In genomic region chr5:5726401-5726800, GRCh38 we compare ENCODE assay signal across 22 cellular contexts.
DNase-seq lines count a peak whose midpoint lies in the region; ATAC-seq, FAIRE-seq and TF ChIP-seq lines count a peak whose summit lies in the region.
"Had no signal": no experiment of that assay in that cellular context is flagged by ENCODE, and none has a peak within 500 bp of the region (broad histone marks: within the 10 kb centered on the region; RNA-seq: fewer than 3 reads in every experiment).

No MANE protein-coding gene starts in this region.

- H3K4me3 Mint-ChIP-seq in GM23338: no peak overlapping the region
- H3K4me3 Mint-ChIP-seq in stimulated activated naive B cell treated with anti-CD40 and anti-IgM and Interleukin-4, amounts not matched to agents 10 μg/mL and 1 μg/mL and 100 μg/mL, for 72 hours: no peak overlapping the region
- H3K4me3 Mint-ChIP-seq: CD14-positive monocyte, T-cell had no signal

- H3K36me3 Mint-ChIP-seq in GM23338 (ENCODE audit: low read depth): no peaks in the 10 kb centered on the region; the same call in 1 of the 3 replicates
- H3K36me3 Mint-ChIP-seq in stimulated activated naive B cell treated with anti-CD40 and anti-IgM and Interleukin-4, amounts not matched to agents 10 μg/mL and 1 μg/mL and 100 μg/mL, for 72 hours: no peaks in the 10 kb centered on the region
- H3K36me3 Mint-ChIP-seq: CD14-positive monocyte, T-cell had no signal

- 2% methylated on average over 6 of the region's 6 CpGs for WGBS in K562 (ENCODE audit: insufficient coverage, low coverage, missing lambda C conversion rate)
- WGBS in heart left ventricle, 4 donors: 68 to 78% (median 71%) methylated on average over 6 of the region's 6 CpGs

- peaks cover 16% of the 10 kb centered on the region for H3K9me3 Mint-ChIP-seq in GM23338
- H3K9me3 Mint-ChIP-seq in stimulated activated naive B cell treated with anti-CD40 and anti-IgM and Interleukin-4, amounts not matched to agents 10 μg/mL and 1 μg/mL and 100 μg/mL, for 72 hours: no peaks in the 10 kb centered on the region
- H3K9me3 Mint-ChIP-seq: T-cell had no signal

- peaks cover 0 to 10% (median 5%) of the 10 kb centered on the region in 10 experiments; a peak in 7 of 20 replicates for H3K4me1 ChIP-seq in BLaER1 treated with 17β-estradiol and CSF1 and Interleukin-3, amounts not matched to agents 10 nM and 100 nM
- no peaks in the 10 kb centered on the region for H3K4me1 ChIP-seq in GM23338 (ENCODE audit: insufficient read depth)
- H3K4me1 ChIP-seq in K562 (replicated peaks in 1 of 2; ENCODE audit: control insufficient read depth in 2 of 2, insufficient read depth in 2 of 2, low read length in 2 of 2): no peaks in the 10 kb centered on the region
- H3K4me1 ChIP-seq in heart left ventricle: no peaks in the 10 kb centered on the region

- TF ChIP-seq RAD21 in K562 (CRISPR knock-in tag; conservative IDR thresholded peaks at IDR 0.05 in 1 of 2, IDR thresholded peaks at IDR 0.05 in 1 of 2): no peak

- H3K79me2 ChIP-seq in GM23338 (replicated peaks; ENCODE audit: insufficient read depth) (no peaks in the 10 kb centered on the region), K562 (ENCODE audit: control insufficient read depth, insufficient read depth, low read length) (no peaks in the 10 kb centered on the region)

- H3F3A ChIP-seq in GM23338 (replicated peaks; ENCODE audit: low read depth): no peaks in the 10 kb centered on the region

- TF ChIP-seq EP300 in K562 (IDR thresholded peaks at IDR 0.05; ENCODE audit: low read length): no peak

- no peaks in the 10 kb centered on the region for H3K9me3 ChIP-seq in BLaER1 treated with 17β-estradiol and CSF1 and Interleukin-3, amounts not matched to agents 10 nM and 100 nM (replicated peaks in 1 of 11)
- no peaks in the 10 kb centered on the region for H3K9me3 ChIP-seq in K562 (replicated peaks; ENCODE audit: control insufficient read depth, insufficient read depth, low read depth, low read length)
- no peaks in the 10 kb centered on the region for H3K9me3 ChIP-seq in heart left ventricle
- H3K9me3 ChIP-seq: SK-N-SH had no signal

- H3K27me3 Mint-ChIP-seq in GM23338 (ENCODE audit: insufficient read depth, low read depth, poor library complexity): no peaks in the 10 kb centered on the region
- H3K27me3 Mint-ChIP-seq in stimulated activated naive B cell treated with anti-CD40 and anti-IgM and Interleukin-4, amounts not matched to agents 10 μg/mL and 1 μg/mL and 100 μg/mL, for 72 hours: no peaks in the 10 kb centered on the region

- peaks cover 2% of the 10 kb centered on the region; the same call in 1 of the 3 replicates for H3K4me1 Mint-ChIP-seq in GM23338
- no peaks in the 10 kb centered on the region for H3K4me1 Mint-ChIP-seq in stimulated activated naive B cell treated with anti-CD40 and anti-IgM and Interleukin-4, amounts not matched to agents 10 μg/mL and 1 μg/mL and 100 μg/mL, for 72 hours
- H3K4me1 Mint-ChIP-seq: CD14-positive monocyte, T-cell had no signal

- H4K20me1 ChIP-seq in BLaER1 treated with 17β-estradiol and CSF1 and Interleukin-3, amounts not matched to agents 10 nM and 100 nM: no peaks in the 10 kb centered on the region
- H4K20me1 ChIP-seq in GM23338 (replicated peaks; ENCODE audit: insufficient read depth) (no peaks in the 10 kb centered on the region), K562 (replicated peaks; ENCODE audit: control insufficient read depth, insufficient read depth, low read length) (no peaks in the 10 kb centered on the region)

- H3K4me2 ChIP-seq in BLaER1 treated with 17β-estradiol and CSF1 and Interleukin-3, amounts not matched to agents 10 nM and 100 nM: peak overlapping the region in 6 of 11 experiments; percentile 4 to 53 (median 40); a peak in 10 of 22 replicates
- H3K4me2 ChIP-seq in GM23338: no peak overlapping the region
- H3K4me2 ChIP-seq in K562 (ENCODE audit: insufficient read depth, low read length): no peak overlapping the region
- H3K4me2 ChIP-seq: SK-N-SH had no signal

- H2AFZ ChIP-seq in GM23338 (no peak overlapping the region), K562 (ENCODE audit: low read depth, low read length) (no peak overlapping the region)

- CTCF ChIA-PET in K562 (lab: Yijun Ruan, JAX; ENCODE audit: low intra/inter-chr PET ratio): no interaction called here

- 0 out of 22 replicates have a peak, but pooled peaks cover 0 to 4% (median 0%) of the 10 kb centered on the region in 11 experiments for H3K27me3 ChIP-seq in BLaER1 treated with 17β-estradiol and CSF1 and Interleukin-3, amounts not matched to agents 10 nM and 100 nM
- H3K27me3 ChIP-seq in GM23338 (ENCODE audit: insufficient read depth) (no peaks in the 10 kb centered on the region), K562 (ENCODE audit: control insufficient read depth in 2 of 2, insufficient read depth in 2 of 2, low read length in 2 of 2) (no peaks in the 10 kb centered on the region; a peak in 1 of 5 replicates), heart left ventricle (no peaks in the 10 kb centered on the region)

- DNase-seq in GM23338 (ENCODE audit: low spot score) (no peak), K562 (ENCODE audit: extremely low read depth in 1 of 4, low spot score in 3 of 4) (peak in 1 of 4 experiments; percentile 2), heart left ventricle (no peak), GM19240 (ENCODE audit: insufficient read length, low spot score) (no peak), SKM-1 treated with dmso at 0.1 percent for 144 hours (lab: John Stamatoyannopoulos, UW; ENCODE audit: unreplicated experiment) (no peak)
- no peak for DNase-seq in stimulated activated naive B cell treated with anti-CD40 and anti-IgM and Interleukin-4, amounts not matched to agents 10 μg/mL and 1 μg/mL and 100 μg/mL, for 72 hours
- DNase-seq: ACHN; MV-4-11; NCI-H1694; NCI-H2081; NCI-H446; NCI-H69; NK-92 treated with Interleukin-12 subunit alpha and Interleukin-12 subunit beta, amount 100 ng/mL, for 24 hours; SIG-M5; SK-N-SH; T-cell had no signal

- no peaks in the 10 kb centered on the region for H3K9me1 ChIP-seq in K562 (ENCODE audit: control insufficient read depth, insufficient read depth, low read length)

- no peak overlapping the region for H3K4me3 ChIP-seq in BLaER1 treated with 17β-estradiol and CSF1 and Interleukin-3, amounts not matched to agents 10 nM and 100 nM
- no peak overlapping the region for H3K4me3 ChIP-seq in GM23338
- no peak overlapping the region for H3K4me3 ChIP-seq in K562
- H3K4me3 ChIP-seq in heart left ventricle: no peak overlapping the region

- FAIRE-seq in K562 (lab: Jason Lieb, UNC): no peak
- FAIRE-seq: G401.6, HTR-8/SVneo had no signal

- H3K27ac Mint-ChIP-seq in GM23338: no peak overlapping the region
- peak overlapping the region; percentile 1 for H3K27ac Mint-ChIP-seq in stimulated activated naive B cell treated with anti-CD40 and anti-IgM and Interleukin-4, amounts not matched to agents 10 μg/mL and 1 μg/mL and 100 μg/mL, for 72 hours
- H3K27ac Mint-ChIP-seq: CD14-positive monocyte, T-cell had no signal

- no TSS peak for BruUV-seq in K562 (replicated peaks; lab: Mats Ljungman, UMichigan)

- H3K9me2 ChIP-seq in GM23338 (ENCODE audit: insufficient read depth): no peaks in the 10 kb centered on the region
- H3K9me2 ChIP-seq: SK-N-SH had no signal

- H3K36me3 ChIP-seq in BLaER1 treated with 17β-estradiol and CSF1 and Interleukin-3, amounts not matched to agents 10 nM and 100 nM: no peaks in the 10 kb centered on the region
- H3K36me3 ChIP-seq in GM23338 (ENCODE audit: insufficient read depth) (no peaks in the 10 kb centered on the region), K562 (ENCODE audit: control insufficient read depth, insufficient read depth, low read length) (no peaks in the 10 kb centered on the region), heart left ventricle (no peaks in the 10 kb centered on the region)

- in situ Hi-C loops in K562 (cut with MboI): no loop called here

- intact Hi-C loops in K562 (cut with micrococcal nuclease): no loop called here
- intact Hi-C loops in heart left ventricle (cut with DNase I): no loop called here

- TF ChIP-seq POLR2A in K562 (conservative IDR thresholded peaks at IDR 0.05): no peak
- no peak for TF ChIP-seq POLR2A in heart left ventricle (IDR thresholded peaks at IDR 0.05)

- no peak overlapping the region for H3K9ac ChIP-seq in BLaER1 treated with 17β-estradiol and CSF1 and Interleukin-3, amounts not matched to agents 10 nM and 100 nM
- H3K9ac ChIP-seq in K562 (ENCODE audit: insufficient read depth in 1 of 2, low read depth in 2 of 2, low read length in 2 of 2): no peak overlapping the region
- H3K9ac ChIP-seq: SK-N-SH had no signal

- POLR2A ChIA-PET in K562 (lab: Yijun Ruan, JAX): no interaction called here

- ATAC-seq in GM23338: no peak
- no peak for ATAC-seq in K562
- ATAC-seq in stimulated activated naive B cell treated with anti-CD40 and anti-IgM and Interleukin-4, amounts not matched to agents 10 μg/mL and 1 μg/mL and 100 μg/mL, for 72 hours (replicated peaks): no peak
- ATAC-seq in heart left ventricle: no peak
- ATAC-seq: HCT116, Panc1, T-cell had no signal

- TF ChIP-seq CTCF in GM23338 (conservative IDR thresholded peaks at IDR 0.05; ENCODE audit: low read depth in 2 of 2): peak; percentile 37 to 55
- 0 out of 6 replicates have a peak, but pooled peaks of 2 of the 3 experiments have one; percentile 10 to 15 for TF ChIP-seq CTCF in K562 (IDR thresholded peaks at IDR 0.05 in 2 of 3, conservative IDR thresholded peaks at IDR 0.05 in 1 of 3; ENCODE audit: insufficient read depth in 2 of 3, low read depth in 1 of 3, low read length in 3 of 3)
- TF ChIP-seq CTCF in heart left ventricle (IDR thresholded peaks at IDR 0.05): no peak

- H3K27ac ChIP-seq in BLaER1 treated with 17β-estradiol and CSF1 and Interleukin-3, amounts not matched to agents 10 nM and 100 nM: no peak overlapping the region
- H3K27ac ChIP-seq in GM23338 (ENCODE audit: low read depth): no peak overlapping the region
- H3K27ac ChIP-seq in K562 (ENCODE audit: extremely low read depth, low read depth, low read length): no peak overlapping the region
- no peak overlapping the region for H3K27ac ChIP-seq in heart left ventricle

TF ChIP-seq in GM23338, 12 proteins besides CTCF, POLR2A, EP300 and RAD21 (continues in another document):
- TF ChIP-seq JUNB (IDR thresholded peaks at IDR 0.05; ENCODE audit: unreplicated experiment) (no peak), POLR2AphosphoS5 (IDR thresholded peaks at IDR 0.05; ENCODE audit: low read depth) (no peak)

TF ChIP-seq in K562, 482 proteins besides CTCF, POLR2A, EP300 and RAD21 (continues in another document):
- no peak for TF ChIP-seq SAFB2 (IDR thresholded peaks at IDR 0.05; ENCODE audit: borderline replicate concordance, low read depth, low read length, severe bottlenecking)
- TF ChIP-seq NR2C1 (IDR thresholded peaks at IDR 0.05): no peak
- TF ChIP-seq NR2C1 (tag; IDR thresholded peaks at IDR 0.05): no peak
- no peak for TF ChIP-seq SRF (CRISPR knock-in tag; IDR thresholded peaks at IDR 0.05)
- no peak for TF ChIP-seq ZC3H8 (IDR thresholded peaks at IDR 0.05)
- no peak for TF ChIP-seq NRF1 (conservative IDR thresholded peaks at IDR 0.05 in 1 of 2, IDR thresholded peaks at IDR 0.05 in 1 of 2)
- no peak for TF ChIP-seq ZNF197 (CRISPR knock-in tag; IDR thresholded peaks at IDR 0.05; ENCODE audit: low read depth)
- TF ChIP-seq PML (IDR thresholded peaks at IDR 0.05; ENCODE audit: low read length): no peak
- TF ChIP-seq RFX1 (IDR thresholded peaks at IDR 0.05): no peak
- no peak for TF ChIP-seq CHCHD3 (CRISPR knock-in tag; IDR thresholded peaks at IDR 0.05)
- no peak for TF ChIP-seq TBP (optimal IDR thresholded peaks at IDR 0.05; ENCODE audit: low read depth, low read length)

Comparison
In these comparisons a context has a peak if more than half of its experiments do, and no peak if none do; other contexts are left out.
1. H3K4me2 ChIP-seq: peak in BLaER1 treated with 17β-estradiol and CSF1 and Interleukin-3, amounts not matched to agents 10 nM and 100 nM (6 of 11); none in GM23338 (single experiment) and K562 (single experiment).
2. CTCF ChIP-seq: peak in GM23338 (2 of 2) and K562 (2 of 3); none in heart left ventricle (0 of 12).